31 cellular contexts compared by ENCODE assay signal in the genomic region with DNA sequence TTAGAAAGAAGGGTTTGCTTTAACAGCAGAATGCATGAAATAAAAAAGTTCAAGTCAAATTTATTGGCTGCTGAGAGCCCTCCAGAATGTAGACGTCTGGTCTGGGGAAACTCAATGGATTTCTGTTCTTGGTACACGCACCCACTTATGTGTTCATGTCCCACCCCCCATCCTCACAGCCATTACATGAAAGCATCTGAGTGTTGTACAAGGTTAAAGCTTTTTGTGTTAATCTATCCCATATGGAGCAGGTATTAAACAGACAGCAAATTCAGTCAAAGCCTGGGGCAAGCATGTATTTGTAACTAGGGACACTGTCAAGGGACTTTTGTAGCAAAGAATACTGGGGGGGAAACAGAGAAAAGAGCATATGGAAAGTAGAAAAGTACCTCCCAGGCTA.
"Had no signal": no experiment of that assay in that cellular context is flagged by ENCODE, and none has a peak within 500 bp of the region (broad histone marks: within the 10 kb centered on the region; RNA-seq: fewer than 3 reads in every experiment).

No MANE protein-coding gene starts in this region.

- ATAC-seq: activated CD4-positive, alpha-beta T cell treated with anti-CD3 and anti-CD28 coated beads for 36 hours; activated CD8-positive, alpha-beta memory T cell treated with anti-CD3 and anti-CD28 coated beads, Interleukin-2, amount 10 ng/mL, durations not matched to agents 7 days and 5 days; activated CD8-positive, alpha-beta T cell treated with anti-CD3 and anti-CD28 coated beads, Interleukin-2, amount 10 ng/mL, durations not matched to agents 7 days and 5 days; activated naive CD8-positive, alpha-beta T cell treated with anti-CD3 and anti-CD28 coated beads, Interleukin-2, amount 50 U/mL, for 24 hours; gastroesophageal sphincter; T-helper 17 cell had no signal

- H3K9me3 ChIP-seq: ascending aorta, gastroesophageal sphincter had no signal

- H3K27me3 ChIP-seq: ascending aorta, esophagus squamous epithelium, gastroesophageal sphincter had no signal

- H3K36me3 Mint-ChIP-seq: activated CD4-positive, alpha-beta memory T cell treated with anti-CD3 and anti-CD28 coated beads for 36 hours; activated CD8-positive, alpha-beta memory T cell treated with anti-CD3 and anti-CD28 coated beads, Interleukin-2, amount 10 ng/mL, durations not matched to agents 7 days and 5 days; activated naive CD4-positive, alpha-beta T cell treated with anti-CD3 and anti-CD28 coated beads, Interleukin-2, amount 50 U/mL, for 24 hours; activated naive CD8-positive, alpha-beta T cell treated with anti-CD3 and anti-CD28 coated beads for 36 hours had no signal

- H3K9me3 Mint-ChIP-seq: activated naive CD8-positive, alpha-beta T cell treated with anti-CD3 and anti-CD28 coated beads for 36 hours; activated T-helper 1 cell treated with anti-CD3 and anti-CD28 coated beads, Interleukin-12 subunit alpha, Interleukin-12 subunit beta, Interleukin-2, Interleukin-4 antibody, amounts not matched to agents 30 ng/mL and 10 ng/mL and 1 ng/mL, durations not matched to agents 14 hours and 24 hours and 36 hours had no signal

- H3K4me1 ChIP-seq: ascending aorta, esophagus squamous epithelium had no signal

- H3K4me1 Mint-ChIP-seq: activated CD4-positive, alpha-beta T cell treated with anti-CD3 and anti-CD28 coated beads for 36 hours; activated CD4-positive, alpha-beta T cell treated with anti-CD3 and anti-CD28 coated beads, Interleukin-2, amount 10 ng/mL, durations not matched to agents 24 days and 14 days; activated CD8-positive, alpha-beta memory T cell treated with anti-CD3 and anti-CD28 coated beads, Interleukin-2, amount 10 ng/mL, durations not matched to agents 7 days and 5 days; activated naive CD4-positive, alpha-beta T cell treated with anti-CD3 and anti-CD28 coated beads, Interleukin-2, amount 50 U/mL, for 24 hours; activated naive CD8-positive, alpha-beta T cell treated with anti-CD3 and anti-CD28 coated beads for 36 hours; activated naive CD8-positive, alpha-beta T cell treated with anti-CD3 and anti-CD28 coated beads, Interleukin-2, amount 50 U/mL, for 24 hours; T-helper 17 cell had no signal

- H3K27ac Mint-ChIP-seq: activated CD4-positive, alpha-beta memory T cell treated with anti-CD3 and anti-CD28 coated beads for 36 hours; activated CD4-positive, alpha-beta T cell treated with anti-CD3 and anti-CD28 coated beads for 36 hours; activated CD4-positive, alpha-beta T cell treated with anti-CD3 and anti-CD28 coated beads, Interleukin-2, amount 10 ng/mL, durations not matched to agents 24 days and 14 days; activated CD8-positive, alpha-beta memory T cell treated with anti-CD3 and anti-CD28 coated beads, Interleukin-2, amount 10 ng/mL, durations not matched to agents 7 days and 5 days; activated CD8-positive, alpha-beta T cell treated with anti-CD3 and anti-CD28 coated beads, Interleukin-2, amount 10 ng/mL, durations not matched to agents 7 days and 5 days; activated naive CD4-positive, alpha-beta T cell treated with anti-CD3 and anti-CD28 coated beads for 36 hours; activated naive CD4-positive, alpha-beta T cell treated with anti-CD3 and anti-CD28 coated beads, Interleukin-2, amount 50 U/mL, for 24 hours; activated naive CD8-positive, alpha-beta T cell treated with anti-CD3 and anti-CD28 coated beads for 36 hours; activated naive CD8-positive, alpha-beta T cell treated with anti-CD3 and anti-CD28 coated beads, Interleukin-2, amount 50 U/mL, for 24 hours; activated T-helper 1 cell treated with anti-CD3 and anti-CD28 coated beads, Interleukin-12 subunit alpha, Interleukin-12 subunit beta, Interleukin-2, Interleukin-4 antibody, amounts not matched to agents 30 ng/mL and 10 ng/mL and 1 ng/mL, durations not matched to agents 14 hours and 24 hours and 36 hours; activated T-helper 2 cell treated with anti-CD3 and anti-CD28 coated beads, Interferon-gamma antibody, Interleukin-2, Interleukin-4, amounts not matched to agents 10 μg/mL and 5 μg/mL and 100 μg/mL, durations not matched to agents 14 hours and 24 hours and 36 hours; T-helper 17 cell; T-helper 2 cell treated with Interferon-gamma antibody and Interleukin-4, amounts not matched to agents 5 μg/mL and 100 μg/mL, for 36 hours had no signal

- H3K36me3 ChIP-seq: ascending aorta, esophagus squamous epithelium, gastroesophageal sphincter had no signal

- H3K27me3 Mint-ChIP-seq: activated CD4-positive, alpha-beta memory T cell treated with anti-CD3 and anti-CD28 coated beads for 36 hours; activated CD4-positive, alpha-beta T cell treated with anti-CD3 and anti-CD28 coated beads for 36 hours; activated CD4-positive, alpha-beta T cell treated with anti-CD3 and anti-CD28 coated beads, Interleukin-2, amount 10 ng/mL, durations not matched to agents 24 days and 14 days; activated CD8-positive, alpha-beta memory T cell treated with anti-CD3 and anti-CD28 coated beads, Interleukin-2, amount 10 ng/mL, durations not matched to agents 7 days and 5 days; activated naive CD8-positive, alpha-beta T cell treated with anti-CD3 and anti-CD28 coated beads for 36 hours; activated naive CD8-positive, alpha-beta T cell treated with anti-CD3 and anti-CD28 coated beads, Interleukin-2, amount 50 U/mL, for 24 hours; T-helper 17 cell had no signal

- H3K27ac ChIP-seq: ascending aorta, epithelial cell of prostate, esophagus squamous epithelium, gastroesophageal sphincter had no signal

- H3K4me3 ChIP-seq: ascending aorta, esophagus squamous epithelium, gastroesophageal sphincter had no signal

- DNase-seq: activated CD4-positive, alpha-beta memory T cell treated with anti-CD3 and anti-CD28 coated beads for 36 hours; activated CD4-positive, alpha-beta T cell treated with anti-CD3 and anti-CD28 coated beads for 36 hours; activated CD4-positive, alpha-beta T cell treated with anti-CD3 and anti-CD28 coated beads, Interleukin-2, amount 10 ng/mL, durations not matched to agents 24 days and 14 days; activated CD4-positive, CD25-positive, alpha-beta regulatory T cell; activated CD4-positive, CD25-positive, alpha-beta regulatory T cell treated with anti-CD3 and anti-CD28 coated beads, Interleukin-2, amount 50 U/mL, for 72 hours; activated CD8-positive, alpha-beta memory T cell treated with anti-CD3 and anti-CD28 coated beads, Interleukin-2, amount 10 ng/mL, durations not matched to agents 7 days and 5 days; activated CD8-positive, alpha-beta memory T cell treated with anti-CD3 and anti-CD28 coated beads, Interleukin-2, amount 50 U/mL, for 4 hours; activated CD8-positive, alpha-beta T cell treated with anti-CD3 and anti-CD28 coated beads, Interleukin-2, amount 10 ng/mL, durations not matched to agents 7 days and 5 days; activated effector memory CD4-positive, alpha-beta T cell treated with anti-CD3 and anti-CD28 coated beads, Interleukin-2, amount 50 U/mL, for 16 hours; activated naive CD4-positive, alpha-beta T cell treated with anti-CD3 and anti-CD28 coated beads for 36 hours; activated naive CD8-positive, alpha-beta T cell treated with anti-CD3 and anti-CD28 coated beads for 36 hours; activated naive CD8-positive, alpha-beta T cell treated with anti-CD3 and anti-CD28 coated beads, Interleukin-2, amount 50 U/mL, for 24 hours; activated T-cell treated with anti-CD3 and anti-CD28 coated beads, Interleukin-2, amount 50 U/mL, for 1 hour; activated T-cell treated with anti-CD3 and anti-CD28 coated beads, Interleukin-2, amount 50 U/mL, for 48 hours; caudate nucleus; cortex of kidney; dermis blood vessel endothelial cell; effector CD4-positive, alpha-beta T cell; esophagus squamous epithelium; foreskin melanocyte; head of caudate nucleus; T-helper 1 cell; T-helper 17 cell; T1000 had no signal

- H3K4me3 Mint-ChIP-seq: activated CD4-positive, alpha-beta memory T cell treated with anti-CD3 and anti-CD28 coated beads for 36 hours; activated CD4-positive, alpha-beta T cell treated with anti-CD3 and anti-CD28 coated beads for 36 hours; activated CD4-positive, alpha-beta T cell treated with anti-CD3 and anti-CD28 coated beads, Interleukin-2, amount 10 ng/mL, durations not matched to agents 24 days and 14 days; activated CD8-positive, alpha-beta memory T cell treated with anti-CD3 and anti-CD28 coated beads, Interleukin-2, amount 10 ng/mL, durations not matched to agents 7 days and 5 days; activated CD8-positive, alpha-beta T cell treated with anti-CD3 and anti-CD28 coated beads, Interleukin-2, amount 10 ng/mL, durations not matched to agents 7 days and 5 days; activated naive CD4-positive, alpha-beta T cell treated with anti-CD3 and anti-CD28 coated beads for 36 hours; activated naive CD4-positive, alpha-beta T cell treated with anti-CD3 and anti-CD28 coated beads, Interleukin-2, amount 50 U/mL, for 24 hours; activated naive CD8-positive, alpha-beta T cell treated with anti-CD3 and anti-CD28 coated beads for 36 hours; activated naive CD8-positive, alpha-beta T cell treated with anti-CD3 and anti-CD28 coated beads, Interleukin-2, amount 50 U/mL, for 24 hours; activated T-helper 1 cell treated with anti-CD3 and anti-CD28 coated beads, Interleukin-12 subunit alpha, Interleukin-12 subunit beta, Interleukin-2, Interleukin-4 antibody, amounts not matched to agents 30 ng/mL and 10 ng/mL and 1 ng/mL, durations not matched to agents 14 hours and 24 hours and 36 hours; T-helper 17 cell; T-helper 2 cell treated with Interferon-gamma antibody and Interleukin-4, amounts not matched to agents 5 μg/mL and 100 μg/mL, for 36 hours had no signal
